In genomic region chr11:97611345-97611744, GRCh38 we compare ENCODE assay signal across 25 cellular contexts.
"Had no signal": no experiment of that assay in that cellular context is flagged by ENCODE, and none has a peak within 500 bp of the region (broad histone marks: within the 10 kb centered on the region; RNA-seq: fewer than 3 reads in every experiment).

No MANE protein-coding gene starts in this region.

- H3K27me3 Mint-ChIP-seq: dendritic cell treated with granulocyte-macrophage colony-stimulating factor and Interleukin-4, amounts not matched to agents 40 ng/mL and 50 ng/mL, for 4 days; effector memory CD8-positive, alpha-beta T cell; naive B cell had no signal

- H3K27me3 ChIP-seq: colonic mucosa, esophagus squamous epithelium, gastrocnemius medialis, heart right ventricle, left lung had no signal

- H3K27ac ChIP-seq: colonic mucosa, epithelial cell of prostate, esophagus squamous epithelium, gastrocnemius medialis, heart right ventricle, left lung, lower lobe of right lung had no signal

- H3K4me1 ChIP-seq: colonic mucosa, esophagus squamous epithelium, gastrocnemius medialis, heart right ventricle, left lung, lower lobe of right lung had no signal

- H3K27ac Mint-ChIP-seq: dendritic cell treated with granulocyte-macrophage colony-stimulating factor and Interleukin-4, amounts not matched to agents 40 ng/mL and 50 ng/mL, for 4 days; effector memory CD8-positive, alpha-beta T cell; endodermal cell; immature natural killer cell; mesothelial cell of epicardium; naive B cell had no signal

- H3K4me1 Mint-ChIP-seq: endodermal cell, immature natural killer cell, mesothelial cell of epicardium, naive B cell had no signal

- H3K4me3 ChIP-seq: colonic mucosa, esophagus squamous epithelium, gastrocnemius medialis, heart right ventricle, left lung, lower lobe of right lung, mucosa of descending colon had no signal

- H3K4me3 Mint-ChIP-seq: dendritic cell treated with granulocyte-macrophage colony-stimulating factor and Interleukin-4, amounts not matched to agents 40 ng/mL and 50 ng/mL, for 4 days; effector memory CD8-positive, alpha-beta T cell; endodermal cell; immature natural killer cell; mesothelial cell of epicardium; naive B cell had no signal

- H3K36me3 ChIP-seq: colonic mucosa, esophagus squamous epithelium, gastrocnemius medialis, heart right ventricle, left lung, lower lobe of right lung had no signal

- H3K36me3 Mint-ChIP-seq: immature natural killer cell, naive B cell had no signal

- ATAC-seq: effector memory CD8-positive, alpha-beta T cell; esophagus mucosa; gastrocnemius medialis; heart right ventricle; left cardiac atrium; left lung; left ventricle myocardium superior; lower lobe of right lung; mucosa of descending colon had no signal

- DNase-seq: colonic mucosa; cortex of kidney; effector CD8-positive, alpha-beta T cell; effector memory CD8-positive, alpha-beta T cell; endodermal cell; esophagus squamous epithelium; foreskin fibroblast; foreskin melanocyte; gastrocnemius medialis; glutamatergic neuron; head of caudate nucleus; heart right ventricle; hippocampal formation; immature natural killer cell; left cardiac atrium; left ventricle myocardium superior; lower lobe of right lung; mesenchymal stem cell; mucosa of descending colon; naive B cell had no signal
